8 cellular contexts compared by ENCODE assay signal in genomic region chr11:6682591-6682935, GRCh38. TPM values are rescaled to one million over a fixed set of nuclear protein-coding genes. Genes with fewer than 3 reads are reported as not detected.
DNase-seq lines count a peak whose midpoint lies in the region; ATAC-seq and TF ChIP-seq lines count a peak whose summit lies in the region.

No MANE protein-coding gene starts in this region.

- no peak for TF ChIP-seq EP300 in gastroesophageal sphincter (IDR thresholded peaks at IDR 0.05)

- H3K36me3 ChIP-seq in gastroesophageal sphincter, result peaks cover 0 to 22% of the 10 kb centered on the region in 2 donors

- H3K4me1 ChIP-seq in gastroesophageal sphincter, result peaks cover 8 to 31% (median 8%) of the 10 kb centered on the region in 3 donors

- ATAC-seq in GM21825 (IDR thresholded peaks at IDR 0.05; ENCODE audit: unreplicated experiment) (peak; percentile 2), gastroesophageal sphincter (no peak), sciatic nerve (peak; percentile 3), GM19463 (IDR thresholded peaks at IDR 0.05; ENCODE audit: unreplicated experiment) (no peak)

- H3K36me3 Mint-ChIP-seq in T-helper 2 cell treated with Interferon-gamma antibody and Interleukin-4, amounts not matched to agents 5 μg/mL and 100 μg/mL, for 36 hours (ENCODE audit: low read depth), result peaks cover 32% of the 10 kb centered on the region

- DNase-seq in AG10803 (ENCODE audit: low read depth), result no peak
- no peak for DNase-seq in T-helper 2 cell treated with Interferon-gamma antibody and Interleukin-4, amounts not matched to agents 5 μg/mL and 100 μg/mL, for 36 hours (ENCODE audit: low spot score)
- no peak for DNase-seq in sciatic nerve (ENCODE audit: low spot score)
- DNase-seq in SIG-M5 treated with dmso at 0.1 percent for 504 hours (lab: John Stamatoyannopoulos, UW; ENCODE audit: unreplicated experiment), result no peak
- DNase-seq in middle frontal gyrus (ENCODE audit: extremely low spot score, low spot score), result no peak

- H3K4me1 Mint-ChIP-seq in T-helper 2 cell treated with Interferon-gamma antibody and Interleukin-4, amounts not matched to agents 5 μg/mL and 100 μg/mL, for 36 hours (ENCODE audit: low read depth), result peaks cover 16% of the 10 kb centered on the region

- H3K27ac Mint-ChIP-seq in T-helper 2 cell treated with Interferon-gamma antibody and Interleukin-4, amounts not matched to agents 5 μg/mL and 100 μg/mL, for 36 hours, result peak overlapping the region; percentile 97

- H3K27me3 Mint-ChIP-seq in T-helper 2 cell treated with Interferon-gamma antibody and Interleukin-4, amounts not matched to agents 5 μg/mL and 100 μg/mL, for 36 hours (ENCODE audit: low read depth), result no peaks in the 10 kb centered on the region

- peak overlapping the region; percentile 2 to 98 (median 92) for H3K27ac ChIP-seq in gastroesophageal sphincter

- TF ChIP-seq CTCF in AG10803 (conservative IDR thresholded peaks at IDR 0.05; ENCODE audit: low read length) (no peak), gastroesophageal sphincter (IDR thresholded peaks at IDR 0.05) (no peak)

- WGBS in gastroesophageal sphincter (ENCODE audit: low coverage in 1 of 2), 2 donors, result 2 to 4% methylated on average over 5 to 8 of the region's 10 CpGs

- H3K4me3 Mint-ChIP-seq in T-helper 2 cell treated with Interferon-gamma antibody and Interleukin-4, amounts not matched to agents 5 μg/mL and 100 μg/mL, for 36 hours, result peak overlapping the region; percentile 97

- no peak for TF ChIP-seq POLR2A in gastroesophageal sphincter (IDR thresholded peaks at IDR 0.05)

- H3K9me3 Mint-ChIP-seq in T-helper 2 cell treated with Interferon-gamma antibody and Interleukin-4, amounts not matched to agents 5 μg/mL and 100 μg/mL, for 36 hours, result no peaks in the 10 kb centered on the region

- peak overlapping the region; percentile 99 for H3K4me3 ChIP-seq in AG10803 (ENCODE audit: low read length)
- H3K4me3 ChIP-seq in gastroesophageal sphincter, result peak overlapping the region; percentile 45 to 87

- no peaks in the 10 kb centered on the region for H3K9me3 ChIP-seq in gastroesophageal sphincter

- H3K27me3 ChIP-seq in gastroesophageal sphincter, result no peaks in the 10 kb centered on the region

- intact Hi-C loops in sciatic nerve (cut with DNase I), result loop anchor here (5.0 to 10.0 kb wide), 2 partner anchors 65 to 148 kb away; partner anchors contain the start of gene TPP1

RNA-seq across cellular contexts. Expression of gene MRPL17, which starts 0.6 kb away (rescaled TPM):
- total RNA-seq in gastroesophageal sphincter (10 to 100 TPM; 12.6 to 35.0 (median 18.6) TPM), sciatic nerve (25.5 TPM)

RNA-seq across cellular contexts. Expression of gene DCHS1, which starts 27.0 kb away (rescaled TPM):
- total RNA-seq in gastroesophageal sphincter (10 to 100 TPM; 22.2 to 59.8 (median 37.8) TPM), sciatic nerve (22.7 TPM)

Comparison
In these comparisons a context has a peak if more than half of its experiments do, and no peak if none do; other contexts are left out.
1. ATAC-seq: peak in GM21825 (single experiment) and sciatic nerve (single experiment); none in gastroesophageal sphincter (single experiment) and GM19463 (single experiment).